Comparison of ENCODE assay signal across 18 cellular contexts in the genomic region with DNA sequence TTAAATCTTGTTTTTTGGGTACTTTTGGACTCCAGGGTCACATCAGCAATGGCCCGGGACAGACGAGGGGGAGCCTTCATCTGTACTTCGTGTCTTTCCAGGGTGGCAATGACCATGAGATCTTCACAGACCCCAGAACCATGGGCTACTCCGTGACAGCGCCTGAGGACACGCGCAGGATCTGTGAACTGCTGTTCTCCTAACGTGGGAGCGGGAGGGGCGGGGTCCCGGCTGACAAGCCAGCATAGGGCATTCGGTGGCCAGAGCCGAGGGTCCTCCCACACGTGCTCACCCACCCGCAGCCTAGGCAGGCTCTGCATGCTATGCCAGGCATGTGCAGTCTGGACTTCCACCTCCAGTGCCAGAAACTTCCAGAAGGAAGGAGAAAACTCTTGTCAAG. TPM values are rescaled to one million over a fixed set of nuclear protein-coding genes. Genes with fewer than 3 reads are reported as not detected.
DNase-seq lines count a peak whose midpoint lies in the region; ATAC-seq and TF ChIP-seq lines count a peak whose summit lies in the region.
"Had no signal": no experiment of that assay in that cellular context is flagged by ENCODE, and none has a peak within 500 bp of the region (broad histone marks: within the 10 kb centered on the region; RNA-seq: fewer than 3 reads in every experiment).

No MANE protein-coding gene starts in this region.

- H3K4me3 Mint-ChIP-seq in activated naive CD8-positive, alpha-beta T cell treated with anti-CD3 and anti-CD28 coated beads, Interleukin-2, amount 50 U/mL, for 24 hours: no peak overlapping the region
- H3K4me3 Mint-ChIP-seq in activated naive CD8-positive, alpha-beta T cell treated with anti-CD3 and anti-CD28 coated beads for 36 hours: no peak overlapping the region
- H3K4me3 Mint-ChIP-seq: CD4-positive, CD25-positive, alpha-beta regulatory T cell; stimulated activated naive CD8-positive, alpha-beta T cell treated with anti-CD3 and anti-CD28 coated beads, Interleukin-15, Interleukin-2, amounts not matched to agents 100 ng/mL and 50 ng/mL, for 24 hours had no signal

- H3K27ac Mint-ChIP-seq in activated naive CD8-positive, alpha-beta T cell treated with anti-CD3 and anti-CD28 coated beads, Interleukin-2, amount 50 U/mL, for 24 hours: no peak overlapping the region
- no peak overlapping the region for H3K27ac Mint-ChIP-seq in activated naive CD8-positive, alpha-beta T cell treated with anti-CD3 and anti-CD28 coated beads for 36 hours
- H3K27ac Mint-ChIP-seq: stimulated activated naive CD8-positive, alpha-beta T cell treated with anti-CD3 and anti-CD28 coated beads, Interleukin-15, Interleukin-2, amounts not matched to agents 100 ng/mL and 50 ng/mL, for 24 hours had no signal

- no peak for DNase-seq in activated naive CD8-positive, alpha-beta T cell treated with anti-CD3 and anti-CD28 coated beads, Interleukin-2, amount 50 U/mL, for 24 hours
- DNase-seq in activated naive CD8-positive, alpha-beta T cell treated with anti-CD3 and anti-CD28 coated beads for 36 hours: no peak
- DNase-seq in ecto neural progenitor cell (ENCODE audit: low spot score) (peak; percentile 48), spleen (peak; percentile 75), MM.1S (no peak)
- DNase-seq in stimulated activated naive CD8-positive, alpha-beta T cell treated with anti-CD3 and anti-CD28 coated beads, Interleukin-15, Interleukin-2, amounts not matched to agents 100 U/mL and 50 U/mL, for 24 hours: no peak
- DNase-seq: activated CD4-positive, alpha-beta T cell treated with anti-CD3 and anti-CD28 coated beads for 1 hour; CD4-positive, CD25-positive, alpha-beta regulatory T cell; DMS79; lower lobe of right lung; NCI-H1048; SJCRH30 had no signal

- no peak for TF ChIP-seq POLR2A in spleen (IDR thresholded peaks at IDR 0.05)

- no peaks in the 10 kb centered on the region for H3K27me3 Mint-ChIP-seq in activated naive CD8-positive, alpha-beta T cell treated with anti-CD3 and anti-CD28 coated beads, Interleukin-2, amount 50 U/mL, for 24 hours
- H3K27me3 Mint-ChIP-seq in activated naive CD8-positive, alpha-beta T cell treated with anti-CD3 and anti-CD28 coated beads for 36 hours: no peaks in the 10 kb centered on the region
- H3K27me3 Mint-ChIP-seq: CD4-positive, CD25-positive, alpha-beta regulatory T cell; stimulated activated naive CD8-positive, alpha-beta T cell treated with anti-CD3 and anti-CD28 coated beads, Interleukin-15, Interleukin-2, amounts not matched to agents 100 ng/mL and 50 ng/mL, for 24 hours had no signal

- H3K79me2 ChIP-seq in MM.1S (ENCODE audit: low read length): peaks cover 31% of the 10 kb centered on the region

- H3K27me3 ChIP-seq in spleen (replicated peaks in 1 of 7) (no peaks in the 10 kb centered on the region), MM.1S (replicated peaks; ENCODE audit: insufficient read depth, low read length) (no peaks in the 10 kb centered on the region)
- H3K27me3 ChIP-seq: gastroesophageal sphincter, SJCRH30 had no signal

- no peak overlapping the region for H3K4me2 ChIP-seq in MM.1S (ENCODE audit: low read depth, low read length)
- H3K4me2 ChIP-seq: A549 had no signal

- no peaks in the 10 kb centered on the region for H3K9me2 ChIP-seq in MM.1S (replicated peaks; ENCODE audit: insufficient read depth, low read length)

- H3K36me3 ChIP-seq in spleen: peaks cover 0 to 63% (median 25%) of the 10 kb centered on the region in 6 donors
- no peaks in the 10 kb centered on the region; the same call in none of the 2 replicates for H3K36me3 ChIP-seq in MM.1S (replicated peaks; ENCODE audit: insufficient read depth, low read length)

- peaks cover 24% of the 10 kb centered on the region for H3K36me3 Mint-ChIP-seq in activated naive CD8-positive, alpha-beta T cell treated with anti-CD3 and anti-CD28 coated beads, Interleukin-2, amount 50 U/mL, for 24 hours (ENCODE audit: low read depth)
- H3K36me3 Mint-ChIP-seq in activated naive CD8-positive, alpha-beta T cell treated with anti-CD3 and anti-CD28 coated beads for 36 hours: peaks cover 14% of the 10 kb centered on the region

- H3K9me3 ChIP-seq in spleen: no peaks in the 10 kb centered on the region
- H3K9me3 ChIP-seq in MM.1S (replicated peaks; ENCODE audit: insufficient read depth, low read length): no peaks in the 10 kb centered on the region
- H3K9me3 ChIP-seq: A549, gastroesophageal sphincter, lower lobe of right lung, SJCRH30 had no signal

- no peaks in the 10 kb centered on the region for H3K9me3 Mint-ChIP-seq in activated naive CD8-positive, alpha-beta T cell treated with anti-CD3 and anti-CD28 coated beads, Interleukin-2, amount 50 U/mL, for 24 hours
- no peaks in the 10 kb centered on the region for H3K9me3 Mint-ChIP-seq in activated naive CD8-positive, alpha-beta T cell treated with anti-CD3 and anti-CD28 coated beads for 36 hours
- H3K9me3 Mint-ChIP-seq: CD4-positive, CD25-positive, alpha-beta regulatory T cell; stimulated activated naive CD8-positive, alpha-beta T cell treated with anti-CD3 and anti-CD28 coated beads, Interleukin-15, Interleukin-2, amounts not matched to agents 100 ng/mL and 50 ng/mL, for 24 hours had no signal

- 89 to 98% (median 93%) methylated on average over 14 to 15 of the region's 15 CpGs for WGBS in spleen, 5 donors

- no peak for TF ChIP-seq CTCF in spleen (IDR thresholded peaks at IDR 0.05 in 8 of 11, conservative IDR thresholded peaks at IDR 0.05 in 3 of 11)
- no peak for TF ChIP-seq CTCF in MM.1S (IDR thresholded peaks at IDR 0.05; ENCODE audit: low read length)

- peak; percentile 20 for ATAC-seq in activated naive CD8-positive, alpha-beta T cell treated with anti-CD3 and anti-CD28 coated beads, Interleukin-2, amount 50 U/mL, for 24 hours
- no peak for ATAC-seq in stimulated activated naive CD8-positive, alpha-beta T cell treated with anti-CD3 and anti-CD28 coated beads, Interleukin-15, Interleukin-2, amounts not matched to agents 100 U/mL and 50 U/mL, for 24 hours
- ATAC-seq: gastroesophageal sphincter, K562, lower lobe of right lung had no signal

- H2AFZ ChIP-seq in MM.1S (ENCODE audit: low read length): no peak overlapping the region

- H3K4me3 ChIP-seq in spleen (no peak overlapping the region), MM.1S (ENCODE audit: low read length) (no peak overlapping the region)
- H3K4me3 ChIP-seq: A549, coronary artery, gastroesophageal sphincter, K562, lower lobe of right lung, SJCRH30 had no signal

- peaks cover 10% of the 10 kb centered on the region; the same call in 1 of the 2 replicates for H4K20me1 ChIP-seq in MM.1S (ENCODE audit: insufficient read depth, low read length)

- H3F3A ChIP-seq in MM.1S (ENCODE audit: insufficient read depth, low read length): 0 out of 2 replicates have a peak, but pooled peaks cover 3% of the 10 kb centered on the region

- H3K27ac ChIP-seq in spleen: no peak overlapping the region
- no peak overlapping the region for H3K27ac ChIP-seq in MM.1S (ENCODE audit: low read length)
- H3K27ac ChIP-seq: coronary artery, gastroesophageal sphincter, lower lobe of right lung, SJCRH30 had no signal

- no peak overlapping the region for H3K9ac ChIP-seq in MM.1S (ENCODE audit: low read length)

- H3K4me1 ChIP-seq in spleen (peaks cover 14 to 40% (median 24%) of the 10 kb centered on the region in 6 donors), MM.1S (ENCODE audit: low read length) (no peaks in the 10 kb centered on the region)

- peaks cover 12% of the 10 kb centered on the region for H3K4me1 Mint-ChIP-seq in activated naive CD8-positive, alpha-beta T cell treated with anti-CD3 and anti-CD28 coated beads, Interleukin-2, amount 50 U/mL, for 24 hours
- H3K4me1 Mint-ChIP-seq in activated naive CD8-positive, alpha-beta T cell treated with anti-CD3 and anti-CD28 coated beads for 36 hours: peaks cover 20% of the 10 kb centered on the region

- intact Hi-C loops in spleen (cut with DNase I; ENCODE audit: low total_unique reads): no loop called here

RNA-seq across cellular contexts. Expression of a gene that starts 21.2 kb away (rescaled TPM):
- 10 to 100 TPM; 65.2 to 66.4 TPM for total RNA-seq in activated naive CD8-positive, alpha-beta T cell treated with anti-CD3 and anti-CD28 coated beads for 36 hours
- 10 to 100 TPM; 45.5 to 75.2 (median 53.2) TPM for total RNA-seq in spleen
- 10 to 100 TPM; 42.6 to 98.0 (median 84.2) TPM for polyA plus RNA-seq in spleen

RNA-seq across cellular contexts. Expression of a gene that starts 34.5 kb away (rescaled TPM):
- total RNA-seq in activated naive CD8-positive, alpha-beta T cell treated with anti-CD3 and anti-CD28 coated beads for 36 hours: not detected
- not detected for total RNA-seq in spleen
- not detected for polyA plus RNA-seq in spleen
- total RNA-seq: CD4-positive, CD25-positive, alpha-beta regulatory T cell; gastroesophageal sphincter; K562; lower lobe of right lung; myocyte; SJCRH30 had no signal
- polyA plus RNA-seq: A549; CD4-positive, CD25-positive, alpha-beta regulatory T cell; K562 had no signal

RNA-seq across cellular contexts. Expression of a gene that starts 50.0 kb away (rescaled TPM):
- 10 to 100 TPM; 59.0 to 59.8 TPM for total RNA-seq in activated naive CD8-positive, alpha-beta T cell treated with anti-CD3 and anti-CD28 coated beads for 36 hours
- total RNA-seq in spleen: 10 to 100 TPM; 26.5 to 38.8 (median 33.6) TPM
- 10 to 100 TPM; 13.0 to 14.4 (median 13.2) TPM for polyA plus RNA-seq in spleen

RNA-seq across cellular contexts. Expression of a gene that starts 50.2 kb away (rescaled TPM):
- total RNA-seq in activated naive CD8-positive, alpha-beta T cell treated with anti-CD3 and anti-CD28 coated beads for 36 hours: 10 to 100 TPM; 14.4 to 15.1 TPM
- total RNA-seq in spleen: 10 to 100 TPM in 1 of 7 donors, 1 to 10 TPM in 6; 5.8 to 12.1 (median 8.1) TPM
- polyA plus RNA-seq in spleen: 10 to 100 TPM; 10.3 to 13.3 (median 11.3) TPM

Comparison
In these comparisons a context has a peak if more than half of its experiments do, and no peak if none do; other contexts are left out.
1. DNase-seq: peak in ecto neural progenitor cell (single experiment) and spleen (single experiment); none in activated naive CD8-positive, alpha-beta T cell treated with anti-CD3 and anti-CD28 coated beads, Interleukin-2, amount 50 U/mL, for 24 hours (single experiment), activated naive CD8-positive, alpha-beta T cell treated with anti-CD3 and anti-CD28 coated beads for 36 hours (single experiment), stimulated activated naive CD8-positive, alpha-beta T cell treated with anti-CD3 and anti-CD28 coated beads, Interleukin-15, Interleukin-2, amounts not matched to agents 100 U/mL and 50 U/mL, for 24 hours (single experiment) and MM.1S (single experiment).